ENCODE assay signal across 1 cellular context in genomic region chr16:1932050-1933028, GRCh38.
TF ChIP-seq lines count a peak whose summit lies in the region.

No MANE protein-coding gene starts in this region.

TF ChIP-seq in HEK293, 187 proteins besides CTCF, POLR2A, EP300 and RAD21 (continued from another document):
- no peak for TF ChIP-seq ZNF416 (tag by site-specific recombination; IDR thresholded peaks at IDR 0.05)
TF ChIP-seq in HEK293: peak in this region for 6.
